Comparison of ENCODE assay signal across 12 cellular contexts in the genomic region with DNA sequence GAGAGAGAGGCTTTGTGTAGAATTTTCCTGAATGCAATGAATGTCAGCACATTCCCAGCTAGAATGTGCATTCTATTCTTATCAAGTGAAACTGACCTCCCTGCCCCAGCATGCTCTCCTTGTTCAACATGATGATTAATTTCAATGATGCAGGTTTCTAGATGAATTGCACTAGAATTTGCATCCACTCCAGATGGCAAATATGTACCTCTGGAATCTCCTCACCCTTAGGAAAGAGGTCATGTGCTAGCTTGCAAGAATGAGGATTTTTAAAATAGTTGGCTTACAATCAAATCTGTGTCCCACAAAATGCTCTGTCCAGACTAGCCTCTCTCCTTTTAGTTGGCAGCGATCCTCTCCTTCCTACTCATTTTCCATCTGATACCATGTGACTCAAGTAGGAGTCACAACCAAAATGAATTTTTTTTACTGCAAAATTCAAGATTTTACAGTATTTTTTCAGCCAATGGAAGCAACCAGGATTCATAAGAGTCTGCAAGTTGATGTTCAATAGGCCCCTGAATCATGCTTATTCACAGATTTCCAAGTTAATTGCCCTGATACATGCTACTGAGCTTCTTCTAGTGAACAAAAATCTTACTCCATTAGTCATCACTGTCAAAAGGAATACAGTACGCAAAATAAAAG. TPM values are rescaled to one million over a fixed set of nuclear protein-coding genes. Genes with fewer than 3 reads are reported as not detected.
DNase-seq lines count a peak whose midpoint lies in the region; ATAC-seq and TF ChIP-seq lines count a peak whose summit lies in the region.
"Had no signal": no experiment of that assay in that cellular context is flagged by ENCODE, and none has a peak within 500 bp of the region (broad histone marks: within the 10 kb centered on the region; RNA-seq: fewer than 3 reads in every experiment).

No MANE protein-coding gene starts in this region.

- peak overlapping the region; percentile 55 for H3K27ac Mint-ChIP-seq in activated T-cell treated with anti-CD3 and anti-CD28 coated beads, Interleukin-2, amount 50 U/mL, for 72 hours
- H3K27ac Mint-ChIP-seq in T-helper 17 cell = peak overlapping the region; percentile 9
- H3K27ac Mint-ChIP-seq: WTC11 had no signal

- peak overlapping the region; percentile 34 to 65 for H3K4me3 Mint-ChIP-seq in activated T-cell treated with anti-CD3 and anti-CD28 coated beads, Interleukin-2, amount 50 U/mL, for 72 hours
- H3K4me3 Mint-ChIP-seq in T-helper 17 cell = no peak overlapping the region
- H3K4me3 Mint-ChIP-seq: WTC11 had no signal

- ATAC-seq in activated T-cell treated with anti-CD3 and anti-CD28 coated beads, Interleukin-2, amount 50 U/mL, for 72 hours (replicated peaks in 1 of 2) = peak; percentile 41 to 61
- ATAC-seq in T-helper 17 cell = no peak

- peak overlapping the region; percentile 66 for H3K4me2 ChIP-seq in smooth muscle cell

- in situ Hi-C loops in KBM-7 (cut with MboI; ENCODE audit: low pct_unique_long_range_greater_than_20kb, low sequenced_read_pairs) = no loop called here

- peak overlapping the region; percentile 1 for H2AFZ ChIP-seq in smooth muscle cell (ENCODE audit: low read depth)

- no peaks in the 10 kb centered on the region for H4K20me1 ChIP-seq in smooth muscle cell (ENCODE audit: low read depth)

- H3K36me3 ChIP-seq in smooth muscle cell (ENCODE audit: low read depth) = no peaks in the 10 kb centered on the region

- 11% methylated on average over 2 of the region's 2 CpGs for WGBS in smooth muscle cell (ENCODE audit: low lambda C conversion rate)

- no peaks in the 10 kb centered on the region for H3K9me3 ChIP-seq in T-helper 17 cell (ENCODE audit: control insufficient read depth, low read length, poor library complexity, severe bottlenecking)
- H3K9me3 ChIP-seq in smooth muscle cell (replicated peaks; ENCODE audit: low read depth) = no peaks in the 10 kb centered on the region

- no peak for DNase-seq in activated T-cell treated with anti-CD3 and anti-CD28 coated beads, Interleukin-2, amount 50 U/mL, for 72 hours
- no peak for DNase-seq in activated T-cell treated with anti-CD3 and anti-CD28 coated beads, Interleukin-2, amount 50 U/mL, for 1 hour
- DNase-seq in T-helper 17 cell (no peak), fibroblast of villous mesenchyme (ENCODE audit: low read depth) (peak; percentile 79), smooth muscle cell (lab: John Stamatoyannopoulos, UW; ENCODE audit: unreplicated experiment) (no peak), NCI-H1092 (lab: John Stamatoyannopoulos, UW) (no peak), KBM-7 (no peak), GF-D8 (lab: John Stamatoyannopoulos, UW) (no peak)
- DNase-seq: NCI-H2171 treated with DMSO at 0.1 percent for 48 hours had no signal

- no peak for TF ChIP-seq CTCF in fibroblast of villous mesenchyme (IDR thresholded peaks at IDR 0.05; ENCODE audit: insufficient read depth, low read depth, low read length)
- TF ChIP-seq CTCF in smooth muscle cell (IDR thresholded peaks at IDR 0.05; ENCODE audit: borderline replicate concordance, insufficient read depth, poor library complexity, severe bottlenecking) = no peak

- peaks cover 21% of the 10 kb centered on the region for H3K4me1 ChIP-seq in smooth muscle cell (ENCODE audit: low read depth)

- no peaks in the 10 kb centered on the region for H3K79me2 ChIP-seq in smooth muscle cell (ENCODE audit: low read depth)

- H3K27ac ChIP-seq in smooth muscle cell (ENCODE audit: low read depth) = peak overlapping the region; percentile 89
- H3K27ac ChIP-seq: C4-2B, coronary artery had no signal

- no peaks in the 10 kb centered on the region for H3K27me3 Mint-ChIP-seq in activated T-cell treated with anti-CD3 and anti-CD28 coated beads, Interleukin-2, amount 50 U/mL, for 72 hours (ENCODE audit: low read depth)
- H3K27me3 Mint-ChIP-seq in T-helper 17 cell = peaks cover 18% of the 10 kb centered on the region

- peaks cover 79% of the 10 kb centered on the region for H3K4me1 Mint-ChIP-seq in activated T-cell treated with anti-CD3 and anti-CD28 coated beads, Interleukin-2, amount 50 U/mL, for 72 hours (ENCODE audit: low read depth)
- H3K4me1 Mint-ChIP-seq in T-helper 17 cell = peaks cover 18% of the 10 kb centered on the region

- H3K36me3 Mint-ChIP-seq in activated T-cell treated with anti-CD3 and anti-CD28 coated beads, Interleukin-2, amount 50 U/mL, for 72 hours (ENCODE audit: insufficient read depth in 2 of 2) = no peaks in the 10 kb centered on the region
- H3K36me3 Mint-ChIP-seq in T-helper 17 cell (ENCODE audit: low read depth) = peaks cover 3% of the 10 kb centered on the region
- H3K36me3 Mint-ChIP-seq: WTC11 had no signal

- peak overlapping the region; percentile 68 for H3K9ac ChIP-seq in smooth muscle cell (ENCODE audit: low read depth)

- no peaks in the 10 kb centered on the region for H3K9me3 Mint-ChIP-seq in activated T-cell treated with anti-CD3 and anti-CD28 coated beads, Interleukin-2, amount 50 U/mL, for 72 hours
- H3K9me3 Mint-ChIP-seq: WTC11 had no signal

- H3K4me3 ChIP-seq in fibroblast of villous mesenchyme (ENCODE audit: low read depth, low read length) = no peak overlapping the region
- no peak overlapping the region for H3K4me3 ChIP-seq in smooth muscle cell
- H3K4me3 ChIP-seq: coronary artery had no signal

- H3K27me3 ChIP-seq in smooth muscle cell (ENCODE audit: low read depth) = no peaks in the 10 kb centered on the region

- H3F3A ChIP-seq in smooth muscle cell (ENCODE audit: low read depth) = peaks cover 18% of the 10 kb centered on the region

RNA-seq across cellular contexts. Expression of a gene that starts 21.0 kb away (rescaled TPM):
- 100 to 1,000 TPM; 104 to 125 TPM for total RNA-seq in activated T-cell treated with anti-CD3 and anti-CD28 coated beads, Interleukin-2, amount 50 U/mL, for 72 hours
- total RNA-seq in T-helper 17 cell (100 to 1,000 TPM; 117 to 128 TPM), fibroblast of villous mesenchyme (1.3 and 2.6 TPM in 2 replicates), smooth muscle cell (0.85 and 8.4 TPM in 2 replicates)
- 0.89 TPM in 1 of 2 replicates, not detected in the other for polyA plus RNA-seq in smooth muscle cell

Comparison
In these comparisons a context has a peak if more than half of its experiments do, and no peak if none do; other contexts are left out.
1. RNA of a gene that starts 21.0 kb away (total RNA-seq): 117 to 128 TPM in T-helper 17 cell and 104 to 125 TPM in activated T-cell treated with anti-CD3 and anti-CD28 coated beads, Interleukin-2, amount 50 U/mL, for 72 hours; 0.85 to 8.4 TPM in smooth muscle cell and 1.3 to 2.6 TPM in fibroblast of villous mesenchyme; every median in the first group is over 10 times any median in the second.